ENCODE assay signal across 13 cellular contexts in genomic region chr4:48913346-48913745, GRCh38. TPM values are rescaled to one million over a fixed set of nuclear protein-coding genes. Genes with fewer than 3 reads are reported as not detected.
DNase-seq lines count a peak whose midpoint lies in the region; ATAC-seq and TF ChIP-seq lines count a peak whose summit lies in the region.
"Had no signal": no experiment of that assay in that cellular context is flagged by ENCODE, and none has a peak within 500 bp of the region (broad histone marks: within the 10 kb centered on the region; RNA-seq: fewer than 3 reads in every experiment).

No MANE protein-coding gene starts in this region.

- DNase-seq in Caki2 (ENCODE audit: low read depth): peak; percentile 79
- DNase-seq in MG63: peak; percentile 63
- no peak for DNase-seq in chondrocyte (ENCODE audit: low spot score)
- no peak for DNase-seq in neuronal stem cell (ENCODE audit: low spot score)
- DNase-seq in NCI-H1092 treated with DMSO at 0.1 percent for 48 hours (lab: John Stamatoyannopoulos, UW): no peak
- no peak for DNase-seq in right cardiac atrium
- no peak for DNase-seq in NCI-H2227 (lab: John Stamatoyannopoulos, UW; ENCODE audit: unreplicated experiment)
- DNase-seq in erythroblast (lab: John Stamatoyannopoulos, UW): no peak
- DNase-seq: activated naive CD4-positive, alpha-beta T cell; DMS153; H9 had no signal

- no peaks in the 10 kb centered on the region for H3K27me3 ChIP-seq in MG63
- H3K27me3 ChIP-seq in neuronal stem cell (ENCODE audit: control insufficient read depth in 3 of 3, insufficient read depth in 3 of 3, low read depth in 1 of 3, low read length in 3 of 3): no peaks in the 10 kb centered on the region
- H3K27me3 ChIP-seq in right cardiac atrium (ENCODE audit: control insufficient read depth, insufficient read depth): no peaks in the 10 kb centered on the region

- H3K36me3 Mint-ChIP-seq in chondrocyte (ENCODE audit: low read depth): no peaks in the 10 kb centered on the region
- H3K36me3 Mint-ChIP-seq: memory B cell had no signal

- no CpG with 5 or more reads among the region's 6 CpGs for WGBS in neuronal stem cell (ENCODE audit: extremely low coverage in 2 of 2, insufficient read length in 2 of 2, insufficient replicate concordance in 1 of 2), 2 donors
- 81% methylated on average over 6 of the region's 6 CpGs for WGBS in right cardiac atrium

- no peaks in the 10 kb centered on the region for H3K79me1 ChIP-seq in neuronal stem cell (ENCODE audit: low read depth, low read length)

- no peak overlapping the region for H4K91ac ChIP-seq in neuronal stem cell (ENCODE audit: low read depth, low read length, poor library complexity)

- no peaks in the 10 kb centered on the region for H3K36me3 ChIP-seq in MG63
- H3K36me3 ChIP-seq in neuronal stem cell (replicated peaks in 1 of 2; ENCODE audit: control insufficient read depth in 2 of 2, insufficient read depth in 2 of 2, low read length in 2 of 2): no peaks in the 10 kb centered on the region

- in situ Hi-C loops in Caki2 (cut with HindIII; ENCODE audit: low pct_unique_long_range_greater_than_20kb, low sequenced_read_pairs): no loop called here

- H3K23ac ChIP-seq in neuronal stem cell (ENCODE audit: low read depth, low read length, poor library complexity): no peak overlapping the region

- H2AFZ ChIP-seq in neuronal stem cell (ENCODE audit: low read length): peak overlapping the region; percentile 36

- no peak overlapping the region for H2BK12ac ChIP-seq in neuronal stem cell (ENCODE audit: low read length)

- no peak overlapping the region for H3K4ac ChIP-seq in neuronal stem cell (ENCODE audit: low read length)

- H3K9me3 Mint-ChIP-seq in chondrocyte (ENCODE audit: low read depth): no peaks in the 10 kb centered on the region
- H3K9me3 Mint-ChIP-seq: H9, memory B cell had no signal

- TF ChIP-seq CTCF in chondrocyte (IDR thresholded peaks at IDR 0.05): no peak

- H3K9me3 ChIP-seq in MG63 (no peaks in the 10 kb centered on the region), neuronal stem cell (replicated peaks in 1 of 2; ENCODE audit: control insufficient read depth in 2 of 2, insufficient read depth in 1 of 2, low read depth in 1 of 2, low read length in 2 of 2) (no peaks in the 10 kb centered on the region), right cardiac atrium (ENCODE audit: control insufficient read depth, low read length) (no peaks in the 10 kb centered on the region)

- no peak overlapping the region for H3K27ac ChIP-seq in neuronal stem cell (replicated peaks; ENCODE audit: low read length)
- no peak overlapping the region for H3K27ac ChIP-seq in right cardiac atrium (ENCODE audit: low read length)

- no peak overlapping the region for H3K18ac ChIP-seq in neuronal stem cell (ENCODE audit: low read length)

- no peak overlapping the region for H2BK120ac ChIP-seq in neuronal stem cell (ENCODE audit: low read depth, low read length)

- H3K27me3 Mint-ChIP-seq in chondrocyte (ENCODE audit: low read depth): no peaks in the 10 kb centered on the region

- H3K4me1 ChIP-seq in neuronal stem cell (ENCODE audit: control insufficient read depth in 2 of 2, insufficient read depth in 1 of 2, low read depth in 1 of 2, low read length in 2 of 2) (peaks cover 2 to 3% of the 10 kb centered on the region in 2 donors), right cardiac atrium (ENCODE audit: control insufficient read depth, insufficient read depth, low read length) (no peaks in the 10 kb centered on the region)

- no peak overlapping the region for H2AK5ac ChIP-seq in neuronal stem cell (ENCODE audit: low read depth, low read length)

- no peak overlapping the region for H3K4me3 Mint-ChIP-seq in chondrocyte (ENCODE audit: unreplicated experiment)
- H3K4me3 Mint-ChIP-seq: H9, memory B cell had no signal

- no peak overlapping the region for H2BK15ac ChIP-seq in neuronal stem cell (ENCODE audit: low read length)

- no peak overlapping the region for H3K14ac ChIP-seq in neuronal stem cell (ENCODE audit: low read length)

- H3K27ac Mint-ChIP-seq in chondrocyte (ENCODE audit: unreplicated experiment): peak overlapping the region; percentile 89
- H3K27ac Mint-ChIP-seq: H9, memory B cell had no signal

- H3K9ac ChIP-seq in neuronal stem cell (ENCODE audit: low read depth, low read length, poor library complexity): no peak overlapping the region

- intact Hi-C loops in right cardiac atrium (cut with DNase I): no loop called here

- H3K4me2 ChIP-seq in neuronal stem cell (ENCODE audit: insufficient read depth, low read length, poor library complexity, severe bottlenecking): no peak overlapping the region
- H3K4me2 ChIP-seq: smooth muscle cell had no signal

- ATAC-seq in right cardiac atrium: no peak

- H3K4me1 Mint-ChIP-seq in chondrocyte (ENCODE audit: low read depth): peaks cover 15% of the 10 kb centered on the region
- H3K4me1 Mint-ChIP-seq: memory B cell had no signal

- no peak for TF ChIP-seq POLR2A in erythroblast (IDR thresholded peaks at IDR 0.05; ENCODE audit: low read length)

- H3K4me3 ChIP-seq in MG63 (no peak overlapping the region), neuronal stem cell (ENCODE audit: low read length in 2 of 2) (no peak overlapping the region), right cardiac atrium (ENCODE audit: low read length) (no peak overlapping the region)
- H3K4me3 ChIP-seq: smooth muscle cell had no signal

- no peak overlapping the region for H4K8ac ChIP-seq in neuronal stem cell (ENCODE audit: low read depth, low read length)

- no peak overlapping the region for H2BK5ac ChIP-seq in neuronal stem cell (ENCODE audit: low read length)

RNA-seq across cellular contexts. Expression of gene OCIAD2, which starts 6.8 kb away (rescaled TPM):
- total RNA-seq in Caki2 (2014; rRNA removed; shearing (Covaris generic); ENCODE audit: low replicate concordance): 244 and 266 TPM in 2 replicates
- total RNA-seq in MG63 (2014; rRNA removed; shearing (Covaris generic); ENCODE audit: low replicate concordance): not detected in 2 replicates
- total RNA-seq in chondrocyte: 7.9 to 18.1 TPM (median 14.5 TPM) in 3 replicates
- polyA plus RNA-seq in neuronal stem cell (2013, experiment 1 of 2): 76.7 TPM
- polyA plus RNA-seq in neuronal stem cell (2013, experiment 2 of 2): 77.3 TPM
- total RNA-seq in right cardiac atrium: 10 to 100 TPM; 12.5 to 20.8 (median 15.7) TPM
- 21.4 TPM for polyA plus RNA-seq in right cardiac atrium

Comparison
In these comparisons a context has a peak if more than half of its experiments do, and no peak if none do; other contexts are left out.
1. DNase-seq: peak in Caki2 (single experiment) and MG63 (single experiment); none in chondrocyte (single experiment), neuronal stem cell (single experiment), NCI-H1092 treated with DMSO at 0.1 percent for 48 hours (single experiment), right cardiac atrium (0 of 3), NCI-H2227 (single experiment) and erythroblast (0 of 2).